In genomic region chrX:7147978-7148824, GRCh38 we compare ENCODE assay signal across 8 cellular contexts. TPM values are rescaled to one million over a fixed set of nuclear protein-coding genes. Genes with fewer than 3 reads are reported as not detected.
A peak's percentile ranks its signal among the peaks of the same experiment; 100 is the strongest.
DNase-seq lines count a peak whose midpoint lies in the region; ATAC-seq and TF ChIP-seq lines count a peak whose summit lies in the region.

Gene PUDP (minus strand): TSS chrX:7148153. CDS start chrX:7148113, 40 bp downstream.

- H3K27ac ChIP-seq in adrenal gland = peak within 1 kb of the TSS in 4 of 5 donors; percentile 70 to 94 (median 85)
- peak within 1 kb of the TSS; percentile 75 to 78 for H3K27ac ChIP-seq in prostate gland
- H3K27ac ChIP-seq in upper lobe of right lung = peak within 1 kb of the TSS; percentile 81

- intact Hi-C loops in T-helper 1 cell treated with Interleukin-12 subunit alpha and Interleukin-12 subunit beta and Interleukin-4 antibody, amounts not matched to agents 30 ng/mL and 1 ng/mL, for 36 hours (cut with micrococcal nuclease) = loop anchor here (1.0 kb wide), 2 partner anchors 16 to 64 kb away; no protein-coding TSS in a partner anchor
- intact Hi-C loops in adrenal gland (cut with DNase I) (no loop called here), left cardiac atrium (cut with DNase I) (no loop called here), prostate gland (cut with DNase I) (no loop called here), upper lobe of right lung (cut with DNase I) (no loop called here)

- no peaks in the 10 kb centered on the region for H3K36me3 ChIP-seq in adrenal gland (replicated peaks in 1 of 2)
- no peaks in the 10 kb centered on the region for H3K36me3 ChIP-seq in prostate gland
- H3K36me3 ChIP-seq in upper lobe of right lung = no peaks in the 10 kb centered on the region

- TF ChIP-seq POLR2A in adrenal gland (IDR thresholded peaks at IDR 0.05) (peak in 1 of 2 donors; percentile 41), prostate gland (IDR thresholded peaks at IDR 0.05) (peak; percentile 49)

- ATAC-seq in HG02798 (IDR thresholded peaks at IDR 0.05; ENCODE audit: poor library complexity, unreplicated experiment) (peak; percentile 80), left cardiac atrium (peak; percentile 95 to 98), upper lobe of right lung (peak; percentile 95)

- DNase-seq in GM13977 (ENCODE audit: low spot score) (peak; percentile 98), NCI-H1436 (lab: John Stamatoyannopoulos, UW) (peak; percentile 76), adrenal gland (peak; percentile 85 to 92 (median 89)), left cardiac atrium (peak; percentile 94), prostate gland (ENCODE audit: low spot score) (peak; percentile 71), upper lobe of right lung (peak; percentile 92)

- TF ChIP-seq CTCF in GM13977 (IDR thresholded peaks at IDR 0.05; ENCODE audit: extremely low read depth, insufficient read depth, missing control alignments) (peak; percentile 27), adrenal gland (IDR thresholded peaks at IDR 0.05) (peak in 5 of 6 experiments; percentile 23 to 49 (median 40)), prostate gland (IDR thresholded peaks at IDR 0.05) (peak in 2 of 4 experiments; percentile 38 to 52), upper lobe of right lung (IDR thresholded peaks at IDR 0.05) (peak; percentile 17)

- in situ Hi-C loops in GM13977 (cut with MboI; ENCODE audit: low pct_unique_long_range_greater_than_20kb, low sequenced_read_pairs, unreplicated experiment) = loop anchor here (25.0 kb wide), 1 partner anchor 439 kb away; no protein-coding TSS in a partner anchor

- WGBS in adrenal gland, 4 donors = 0 to 4% (median 0%) methylated on average over 5 to 75 of the region's 76 CpGs
- WGBS in prostate gland = 1% methylated on average over 27 of the region's 76 CpGs

- peak within 1 kb of the TSS; percentile 55 to 97 (median 66) for H3K4me3 ChIP-seq in adrenal gland
- peak within 1 kb of the TSS; percentile 53 to 55 for H3K4me3 ChIP-seq in prostate gland
- H3K4me3 ChIP-seq in upper lobe of right lung = peak within 1 kb of the TSS; percentile 73

- H3K9me3 ChIP-seq in adrenal gland (replicated peaks in 1 of 3) (no peaks in the 10 kb centered on the region), prostate gland (no peaks in the 10 kb centered on the region), upper lobe of right lung (no peaks in the 10 kb centered on the region)

- H3K4me1 ChIP-seq in adrenal gland (replicated peaks in 1 of 2) (peaks cover 8 to 10% of the 10 kb centered on the region in 2 donors), prostate gland (replicated peaks) (no peaks in the 10 kb centered on the region), upper lobe of right lung (peaks cover 9% of the 10 kb centered on the region)

- H3K27me3 ChIP-seq in adrenal gland (no peaks in the 10 kb centered on the region), prostate gland (replicated peaks; ENCODE audit: insufficient read depth) (no peaks in the 10 kb centered on the region), upper lobe of right lung (no peaks in the 10 kb centered on the region)

RNA-seq across cellular contexts. Expression of gene PUDP, which starts in this region (rescaled TPM):
- 17.2 and 17.5 TPM in 2 replicates for total RNA-seq in T-helper 1 cell treated with Interleukin-12 subunit alpha and Interleukin-12 subunit beta and Interleukin-4 antibody, amounts not matched to agents 30 ng/mL and 1 ng/mL, for 36 hours
- total RNA-seq in adrenal gland (10 to 100 TPM in 6 of 8 donors, 1 to 10 TPM in 2; 5.8 to 29.3 (median 14.6) TPM), left cardiac atrium (10 to 100 TPM; 16.9 to 21.2 TPM), prostate gland (10 to 100 TPM; 14.8 to 17.6 TPM), upper lobe of right lung (17.5 TPM)
- 10 to 100 TPM in 1 of 3 donors, 1 to 10 TPM in 2; 4.3 to 16.6 (median 7.2) TPM for polyA plus RNA-seq in adrenal gland

Comparison
In these comparisons a context has a peak if more than half of its experiments do, and no peak if none do; other contexts are left out.
1. Peak in every context shown above with its lines: DNase-seq, ATAC-seq, H3K4me3 ChIP-seq and H3K27ac ChIP-seq.